2 cellular contexts compared by ENCODE assay signal in the genomic region with DNA sequence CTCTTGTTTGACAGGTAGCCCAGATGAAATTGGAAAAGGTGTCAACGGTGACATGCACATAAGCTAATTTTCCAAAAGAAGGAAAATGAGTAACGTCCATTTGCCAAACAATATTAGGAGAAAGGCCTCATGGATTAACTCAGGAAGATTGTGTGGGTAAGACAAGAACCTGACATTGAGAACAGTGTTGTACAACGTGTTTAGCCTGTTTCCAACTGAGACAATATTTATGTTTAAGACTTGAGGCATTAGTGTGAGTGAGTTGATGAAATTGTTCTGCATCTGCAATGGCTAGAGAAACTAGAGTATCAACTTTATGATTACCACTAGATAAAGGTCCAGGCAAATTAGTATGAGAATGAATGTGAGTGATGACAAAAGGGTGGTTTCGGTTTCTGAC.
TF ChIP-seq lines count a peak whose summit lies in the region.

No MANE protein-coding gene starts in this region.

TF ChIP-seq in SK-N-SH, 30 proteins besides CTCF, POLR2A, EP300 and RAD21 (continued from another document):
- TF ChIP-seq USF1 (IDR thresholded peaks at IDR 0.05; ENCODE audit: borderline replicate concordance, low read depth) (no peak), GABPA (IDR thresholded peaks at IDR 0.05; ENCODE audit: low read depth) (no peak), RFX5 (IDR thresholded peaks at IDR 0.05; ENCODE audit: low read length) (no peak), ELF1 (IDR thresholded peaks at IDR 0.05) (no peak), RXRA (IDR thresholded peaks at IDR 0.05; ENCODE audit: borderline replicate concordance, low read depth) (no peak), NRF1 (IDR thresholded peaks at IDR 0.05; ENCODE audit: low read depth, low read length) (no peak), TCF12 (IDR thresholded peaks at IDR 0.05) (no peak), MXI1 (IDR thresholded peaks at IDR 0.05; ENCODE audit: low read depth, low read length) (no peak), FOXM1 (IDR thresholded peaks at IDR 0.05; ENCODE audit: low read depth) (no peak), TAF1 (IDR thresholded peaks at IDR 0.05; ENCODE audit: borderline replicate concordance, low read depth, low read length) (no peak), EZH2phosphoT487 (IDR thresholded peaks at IDR 0.05; ENCODE audit: borderline replicate concordance, low read depth) (no peak), FOSL2 (IDR thresholded peaks at IDR 0.05; ENCODE audit: borderline replicate concordance, low read depth) (no peak), RCOR1 (IDR thresholded peaks at IDR 0.05; ENCODE audit: low read length) (no peak)
- TF ChIP-seq, protein P1, sequence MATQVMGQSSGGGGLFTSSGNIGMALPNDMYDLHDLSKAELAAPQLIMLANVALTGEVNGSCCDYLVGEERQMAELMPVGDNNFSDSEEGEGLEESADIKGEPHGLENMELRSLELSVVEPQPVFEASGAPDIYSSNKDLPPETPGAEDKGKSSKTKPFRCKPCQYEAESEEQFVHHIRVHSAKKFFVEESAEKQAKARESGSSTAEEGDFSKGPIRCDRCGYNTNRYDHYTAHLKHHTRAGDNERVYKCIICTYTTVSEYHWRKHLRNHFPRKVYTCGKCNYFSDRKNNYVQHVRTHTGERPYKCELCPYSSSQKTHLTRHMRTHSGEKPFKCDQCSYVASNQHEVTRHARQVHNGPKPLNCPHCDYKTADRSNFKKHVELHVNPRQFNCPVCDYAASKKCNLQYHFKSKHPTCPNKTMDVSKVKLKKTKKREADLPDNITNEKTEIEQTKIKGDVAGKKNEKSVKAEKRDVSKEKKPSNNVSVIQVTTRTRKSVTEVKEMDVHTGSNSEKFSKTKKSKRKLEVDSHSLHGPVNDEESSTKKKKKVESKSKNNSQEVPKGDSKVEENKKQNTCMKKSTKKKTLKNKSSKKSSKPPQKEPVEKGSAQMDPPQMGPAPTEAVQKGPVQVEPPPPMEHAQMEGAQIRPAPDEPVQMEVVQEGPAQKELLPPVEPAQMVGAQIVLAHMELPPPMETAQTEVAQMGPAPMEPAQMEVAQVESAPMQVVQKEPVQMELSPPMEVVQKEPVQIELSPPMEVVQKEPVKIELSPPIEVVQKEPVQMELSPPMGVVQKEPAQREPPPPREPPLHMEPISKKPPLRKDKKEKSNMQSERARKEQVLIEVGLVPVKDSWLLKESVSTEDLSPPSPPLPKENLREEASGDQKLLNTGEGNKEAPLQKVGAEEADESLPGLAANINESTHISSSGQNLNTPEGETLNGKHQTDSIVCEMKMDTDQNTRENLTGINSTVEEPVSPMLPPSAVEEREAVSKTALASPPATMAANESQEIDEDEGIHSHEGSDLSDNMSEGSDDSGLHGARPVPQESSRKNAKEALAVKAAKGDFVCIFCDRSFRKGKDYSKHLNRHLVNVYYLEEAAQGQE (IDR thresholded peaks at IDR 0.05; ENCODE audit: low read depth, low read length): no peak

TF ChIP-seq in SK-N-SH treated with all-trans-retinoic acid at 6 μM for 48 hours, 23 proteins besides CTCF, POLR2A, EP300 and RAD21:
- TF ChIP-seq CSRNP3 (CRISPR knock-in tag; IDR thresholded peaks at IDR 0.05) (no peak), BACH2 (CRISPR knock-in tag; IDR thresholded peaks at IDR 0.05; ENCODE audit: borderline replicate concordance) (no peak), TCF4 (CRISPR knock-in tag; IDR thresholded peaks at IDR 0.05; ENCODE audit: borderline replicate concordance) (no peak), TSHZ2 (CRISPR knock-in tag; IDR thresholded peaks at IDR 0.05) (no peak), SNAI2 (CRISPR knock-in tag; IDR thresholded peaks at IDR 0.05) (no peak), GLIS3 (CRISPR knock-in tag; IDR thresholded peaks at IDR 0.05) (no peak), ZFP3 (CRISPR knock-in tag; IDR thresholded peaks at IDR 0.05) (no peak), ARNTL (CRISPR knock-in tag; IDR thresholded peaks at IDR 0.05; ENCODE audit: borderline replicate concordance, low read depth) (no peak), CREB5 (CRISPR knock-in tag; IDR thresholded peaks at IDR 0.05; ENCODE audit: low read depth) (no peak), POU6F1 (CRISPR knock-in tag; IDR thresholded peaks at IDR 0.05; ENCODE audit: borderline replicate concordance, low read depth) (no peak), ZNF8 (CRISPR knock-in tag; IDR thresholded peaks at IDR 0.05) (no peak), ZNF565 (CRISPR knock-in tag; conservative IDR thresholded peaks at IDR 0.05; ENCODE audit: low read depth) (no peak), TOX (CRISPR knock-in tag; IDR thresholded peaks at IDR 0.05; ENCODE audit: borderline replicate concordance) (no peak), ESRRG (CRISPR knock-in tag; IDR thresholded peaks at IDR 0.05) (no peak), ISL1 (CRISPR knock-in tag; IDR thresholded peaks at IDR 0.05) (no peak), PPARA (CRISPR knock-in tag; IDR thresholded peaks at IDR 0.05; ENCODE audit: borderline replicate concordance) (no peak), ZFP30 (CRISPR knock-in tag; IDR thresholded peaks at IDR 0.05) (no peak)
